In the genomic region with DNA sequence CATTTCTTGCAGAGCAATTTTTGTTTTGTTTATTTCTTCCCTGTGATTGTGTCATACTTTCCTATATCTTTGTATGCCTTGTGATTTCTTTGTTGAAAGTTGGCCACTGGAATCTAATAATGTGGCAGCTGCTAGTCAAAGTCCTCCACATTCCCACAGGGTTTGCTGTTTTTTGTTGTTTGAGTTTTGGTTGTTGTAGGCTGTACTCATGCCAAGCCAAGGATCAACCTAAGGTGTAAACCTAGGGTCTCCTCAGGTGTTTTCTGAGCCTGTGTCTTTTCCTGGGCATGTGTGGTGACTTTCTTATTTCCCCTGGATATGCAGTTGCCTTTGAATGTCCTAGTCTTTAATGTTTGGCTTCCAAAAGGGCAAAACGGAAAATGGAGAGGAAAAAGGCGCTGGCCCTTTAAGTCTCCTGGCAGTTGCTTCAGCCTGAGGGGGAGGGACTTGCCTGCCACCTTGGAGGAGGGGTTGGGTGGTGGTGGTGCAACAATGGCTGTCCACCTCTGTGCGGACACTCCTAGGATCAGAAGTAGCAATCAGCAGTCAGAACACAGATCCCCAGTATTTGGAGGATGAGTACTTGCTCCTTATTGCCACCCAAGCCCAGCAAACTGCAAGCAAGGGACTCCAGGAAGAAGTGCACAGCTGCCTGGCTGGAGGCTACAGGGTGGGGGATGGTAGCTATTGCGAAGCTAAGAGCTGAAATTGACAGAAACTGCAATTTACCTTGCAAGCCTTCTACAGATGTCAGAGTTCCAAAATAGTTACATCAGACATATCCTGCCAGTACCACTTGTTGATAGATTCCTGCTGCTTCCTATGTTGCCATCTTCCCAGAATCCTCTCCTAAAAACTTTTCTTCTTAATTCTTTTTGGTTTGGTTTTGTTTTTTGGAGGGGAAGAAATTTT, we compare ENCODE assay signal across 8 cellular contexts. TPM values are rescaled to one million over a fixed set of nuclear protein-coding genes. Genes with fewer than 3 reads are reported as not detected.
DNase-seq lines count a peak whose midpoint lies in the region; ATAC-seq and TF ChIP-seq lines count a peak whose summit lies in the region.

No MANE protein-coding gene starts in this region.

- H3K4me1 ChIP-seq in HUES48 (ENCODE audit: control insufficient read depth, insufficient read depth, low read length) (peaks cover 21% of the 10 kb centered on the region), SJCRH30 (peaks cover 10% of the 10 kb centered on the region), hepatocyte (ENCODE audit: insufficient read depth) (peaks cover 4% of the 10 kb centered on the region), thyroid gland (no peaks in the 10 kb centered on the region), tibial artery (no peaks in the 10 kb centered on the region)

- POLR2A ChIA-PET in BJ (lab: Charles Lee): no interaction called here

- H3K9me3 ChIP-seq in HUES48 (ENCODE audit: control insufficient read depth, insufficient read depth, low read length) (no peaks in the 10 kb centered on the region), SJCRH30 (replicated peaks) (no peaks in the 10 kb centered on the region), hepatocyte (ENCODE audit: low read depth) (no peaks in the 10 kb centered on the region), thyroid gland (no peaks in the 10 kb centered on the region), tibial artery (no peaks in the 10 kb centered on the region)

- TF ChIP-seq POLR2A in thyroid gland (IDR thresholded peaks at IDR 0.05): no peak

- H3K27ac ChIP-seq in HUES48 (ENCODE audit: low read depth, low read length) (peak overlapping the region; percentile 81), SJCRH30 (no peak overlapping the region; the same call in 1 of the 2 replicates), hepatocyte (peak overlapping the region; percentile 77), thyroid gland (no peak overlapping the region), tibial artery (no peak overlapping the region)

- H3K4me3 ChIP-seq in BJ (ENCODE audit: low read depth, low read length): peak overlapping the region; percentile 23; the same call in 1 of the 2 replicates
- H3K4me3 ChIP-seq in HUES48 (ENCODE audit: low read depth, low read length): peak overlapping the region; percentile 71
- peak overlapping the region; percentile 56 for H3K4me3 ChIP-seq in SJCRH30
- peak overlapping the region; percentile 16 for H3K4me3 ChIP-seq in hepatocyte
- peak overlapping the region in 1 of 3 donors; percentile 8 for H3K4me3 ChIP-seq in thyroid gland (replicated peaks in 1 of 3)
- no peak overlapping the region for H3K4me3 ChIP-seq in tibial artery

- no peaks in the 10 kb centered on the region for H3K36me3 ChIP-seq in BJ (ENCODE audit: control insufficient read depth, insufficient read depth, low read length)
- no peaks in the 10 kb centered on the region for H3K36me3 ChIP-seq in HUES48 (ENCODE audit: control insufficient read depth, insufficient read depth, low read length)
- no peaks in the 10 kb centered on the region for H3K36me3 ChIP-seq in SJCRH30
- no peaks in the 10 kb centered on the region for H3K36me3 ChIP-seq in hepatocyte (replicated peaks; ENCODE audit: insufficient read depth, low read depth)
- H3K36me3 ChIP-seq in thyroid gland: no peaks in the 10 kb centered on the region
- H3K36me3 ChIP-seq in tibial artery: no peaks in the 10 kb centered on the region

- no peaks in the 10 kb centered on the region for H4K20me1 ChIP-seq in hepatocyte (ENCODE audit: insufficient read depth, poor library complexity, severe bottlenecking)

- peaks cover 3% of the 10 kb centered on the region for H3K9me3 Mint-ChIP-seq in activated T-helper 17 cell treated with anti-CD3 and anti-CD28 coated beads, Interleukin-2, amount 50 U/mL, for 72 hours

- TF ChIP-seq CTCF in BJ (IDR thresholded peaks at IDR 0.05; ENCODE audit: insufficient read depth, low read depth, low read length): no peak
- TF ChIP-seq CTCF in hepatocyte (IDR thresholded peaks at IDR 0.05; ENCODE audit: poor library complexity): no peak
- no peak for TF ChIP-seq CTCF in thyroid gland (IDR thresholded peaks at IDR 0.05)
- no peak for TF ChIP-seq CTCF in tibial artery (IDR thresholded peaks at IDR 0.05)

- H3K4me2 ChIP-seq in hepatocyte: peak overlapping the region; percentile 73

- 11% methylated on average over 4 of the region's 4 CpGs for WGBS in hepatocyte (ENCODE audit: low lambda C conversion rate, missing lambda C conversion rate)
- WGBS in thyroid gland, 2 donors: 9 to 13% methylated on average over 4 of the region's 4 CpGs

- H3K27me3 Mint-ChIP-seq in activated T-helper 17 cell treated with anti-CD3 and anti-CD28 coated beads, Interleukin-2, amount 50 U/mL, for 72 hours: peaks cover 51% of the 10 kb centered on the region

- peak overlapping the region; percentile 72 for H3K9ac ChIP-seq in HUES48 (ENCODE audit: low read depth, low read length)

- no peak for ATAC-seq in GM21526 (IDR thresholded peaks at IDR 0.05; ENCODE audit: low FRiP score, unreplicated experiment)
- no peak for ATAC-seq in activated T-helper 17 cell treated with anti-CD3 and anti-CD28 coated beads, Interleukin-2, amount 50 U/mL, for 72 hours (replicated peaks)

- CTCF ChIA-PET in BJ (lab: Yijun Ruan, JAX): interaction anchor here (1.2 kb wide), 1 partner anchor 108 kb away, joined by 5 read pairs; no protein-coding TSS in a partner anchor

- H3K27ac Mint-ChIP-seq in activated T-helper 17 cell treated with anti-CD3 and anti-CD28 coated beads, Interleukin-2, amount 50 U/mL, for 72 hours: no peak overlapping the region

- no peaks in the 10 kb centered on the region for H3K79me2 ChIP-seq in hepatocyte

- H3K9me2 ChIP-seq in hepatocyte (replicated peaks; ENCODE audit: insufficient read depth): no peaks in the 10 kb centered on the region

- DNase-seq in BJ (ENCODE audit: low read depth) (no peak), SJCRH30 (peak; percentile 63), hepatocyte (ENCODE audit: low spot score) (peak; percentile 78), thyroid gland (peak; percentile 8 to 11), tibial artery (no peak)

- H3K36me3 Mint-ChIP-seq in activated T-helper 17 cell treated with anti-CD3 and anti-CD28 coated beads, Interleukin-2, amount 50 U/mL, for 72 hours (ENCODE audit: low read depth): peaks cover 3% of the 10 kb centered on the region

- intact Hi-C loops in thyroid gland (cut with DNase I) (no loop called here), tibial artery (cut with DNase I; ENCODE audit: low total_unique reads) (no loop called here)

- no peaks in the 10 kb centered on the region for H3K4me1 Mint-ChIP-seq in activated T-helper 17 cell treated with anti-CD3 and anti-CD28 coated beads, Interleukin-2, amount 50 U/mL, for 72 hours

- no peak overlapping the region for H3K4me3 Mint-ChIP-seq in activated T-helper 17 cell treated with anti-CD3 and anti-CD28 coated beads, Interleukin-2, amount 50 U/mL, for 72 hours

- peak overlapping the region; percentile 87 for H2AFZ ChIP-seq in hepatocyte

- no peaks in the 10 kb centered on the region for H3K27me3 ChIP-seq in BJ (ENCODE audit: control insufficient read depth, insufficient read depth, low read length)
- H3K27me3 ChIP-seq in HUES48 (ENCODE audit: control insufficient read depth, insufficient read depth, low read length): no peaks in the 10 kb centered on the region; the same call in 1 of the 2 replicates
- H3K27me3 ChIP-seq in SJCRH30: no peaks in the 10 kb centered on the region
- H3K27me3 ChIP-seq in hepatocyte: no peaks in the 10 kb centered on the region
- peaks cover 15% of the 10 kb centered on the region for H3K27me3 ChIP-seq in thyroid gland
- H3K27me3 ChIP-seq in tibial artery: peaks cover 0 to 56% of the 10 kb centered on the region in 2 donors

RNA-seq across cellular contexts. Expression of a gene that starts 5.6 kb away (rescaled TPM):
- polyA plus RNA-seq in BJ (2011; rRNA removed): 2.6 and 4.9 TPM in 2 replicates
- polyA minus RNA-seq in BJ (2011; rRNA and poly(A)+ RNA removed): 3.4 and 4.0 TPM in 2 replicates
- 19.0 and 24.9 TPM in 2 replicates for total RNA-seq in SJCRH30 (2014; rRNA removed; shearing (Covaris generic))
- total RNA-seq in hepatocyte: 23.5 and 26.0 TPM in 2 replicates
- 16.2 and 16.7 TPM in 2 replicates for polyA plus RNA-seq in hepatocyte
- total RNA-seq in thyroid gland: 10 to 100 TPM; 31.1 to 43.5 (median 35.5) TPM
- 10 to 100 TPM; 14.8 to 17.3 TPM for total RNA-seq in activated T-helper 17 cell treated with anti-CD3 and anti-CD28 coated beads, Interleukin-2, amount 50 U/mL, for 72 hours

Comparison
In these comparisons a context has a peak if more than half of its experiments do, and no peak if none do; other contexts are left out.
1. DNase-seq: peak in SJCRH30 (2 of 2), hepatocyte (single experiment) and thyroid gland (2 of 2); none in BJ (single experiment) and tibial artery (0 of 2).
2. H3K4me3 ChIP-seq: peak in BJ (single experiment), HUES48 (single experiment), SJCRH30 (single experiment) and hepatocyte (single experiment); none in tibial artery (0 of 2).
3. H3K27ac ChIP-seq: peak in HUES48 (single experiment) and hepatocyte (single experiment); none in SJCRH30 (single experiment), thyroid gland (0 of 3) and tibial artery (0 of 2).